Comparison of ENCODE assay signal across 9 cellular contexts in the genomic region with DNA sequence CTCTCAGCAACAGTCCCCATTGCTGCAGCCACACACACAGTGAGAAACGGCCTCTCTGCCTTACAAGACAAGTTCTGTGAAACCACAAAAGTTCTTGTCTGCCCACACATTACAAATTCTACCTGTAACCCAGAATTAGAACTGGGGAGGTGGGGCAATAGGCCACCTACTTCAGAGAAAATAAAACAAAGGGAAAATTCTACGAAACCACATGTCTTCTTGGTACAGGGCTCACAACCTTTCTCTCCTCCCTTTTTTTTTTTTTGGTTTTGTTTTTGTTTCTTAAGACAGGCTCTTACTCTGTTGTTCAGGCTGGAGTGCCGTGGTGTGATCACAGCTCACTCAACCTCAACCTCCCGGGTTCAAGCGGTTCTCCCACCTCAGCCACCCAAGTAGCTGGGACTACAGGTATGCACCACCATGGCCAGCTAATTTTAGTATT. TPM values are rescaled to one million over a fixed set of nuclear protein-coding genes. Genes with fewer than 3 reads are reported as not detected.
DNase-seq lines count a peak whose midpoint lies in the region; ATAC-seq, FAIRE-seq and TF ChIP-seq lines count a peak whose summit lies in the region.
"Had no signal": no experiment of that assay in that cellular context is flagged by ENCODE, and none has a peak within 500 bp of the region (broad histone marks: within the 10 kb centered on the region; RNA-seq: fewer than 3 reads in every experiment).

No MANE protein-coding gene starts in this region.

- no peaks in the 10 kb centered on the region for H3K36me3 ChIP-seq in right atrium auricular region
- H3K36me3 ChIP-seq in pancreas: no peaks in the 10 kb centered on the region

- H3K4me3 ChIP-seq in mononuclear cell (ENCODE audit: low read length) (peak overlapping the region; percentile 4), right atrium auricular region (no peak overlapping the region), pancreas (no peak overlapping the region)
- H3K4me3 ChIP-seq: skin epidermis had no signal

- no peak for TF ChIP-seq CTCF in right atrium auricular region (IDR thresholded peaks at IDR 0.05)
- TF ChIP-seq CTCF in pancreas (IDR thresholded peaks at IDR 0.05): no peak

- ATAC-seq in GM18508 (IDR thresholded peaks at IDR 0.05; ENCODE audit: insufficient read depth, unreplicated experiment): peak; percentile 80
- ATAC-seq in HG02610 (IDR thresholded peaks at IDR 0.05; ENCODE audit: unreplicated experiment): peak; percentile 92
- ATAC-seq in pancreas: no peak

- peak; percentile 57 for DNase-seq in T-helper 2 cell treated with Interferon-gamma antibody and Interleukin-4, amounts not matched to agents 5 μg/mL and 100 μg/mL, for 36 hours (ENCODE audit: low spot score)
- DNase-seq in COLO668 (lab: John Stamatoyannopoulos, UW; ENCODE audit: unreplicated experiment) (no peak), ACHN (no peak), right atrium auricular region (ENCODE audit: low spot score) (no peak), pancreas (no peak)

- H3K4me1 Mint-ChIP-seq in T-helper 2 cell treated with Interferon-gamma antibody and Interleukin-4, amounts not matched to agents 5 μg/mL and 100 μg/mL, for 36 hours (ENCODE audit: low read depth): peaks cover 38% of the 10 kb centered on the region

- intact Hi-C loops in pancreas (cut with DNase I): no loop called here

- peaks cover 12% of the 10 kb centered on the region for H3K27me3 Mint-ChIP-seq in T-helper 2 cell treated with Interferon-gamma antibody and Interleukin-4, amounts not matched to agents 5 μg/mL and 100 μg/mL, for 36 hours (ENCODE audit: low read depth)

- WGBS in pancreas, 2 donors: 88 to 93% methylated on average over 5 of the region's 5 CpGs

- H3K4me1 ChIP-seq in mononuclear cell (ENCODE audit: insufficient read depth, low read length) (peaks cover 16% of the 10 kb centered on the region), right atrium auricular region (no peaks in the 10 kb centered on the region), pancreas (no peaks in the 10 kb centered on the region)

- H3K36me3 Mint-ChIP-seq in T-helper 2 cell treated with Interferon-gamma antibody and Interleukin-4, amounts not matched to agents 5 μg/mL and 100 μg/mL, for 36 hours (ENCODE audit: low read depth): no peaks in the 10 kb centered on the region

- H3K9me3 Mint-ChIP-seq in T-helper 2 cell treated with Interferon-gamma antibody and Interleukin-4, amounts not matched to agents 5 μg/mL and 100 μg/mL, for 36 hours: no peaks in the 10 kb centered on the region

- no peaks in the 10 kb centered on the region for H3K27me3 ChIP-seq in mononuclear cell (ENCODE audit: insufficient read depth, low read length)
- H3K27me3 ChIP-seq in right atrium auricular region: no peaks in the 10 kb centered on the region
- no peaks in the 10 kb centered on the region for H3K27me3 ChIP-seq in pancreas

- H3K27ac Mint-ChIP-seq in T-helper 2 cell treated with Interferon-gamma antibody and Interleukin-4, amounts not matched to agents 5 μg/mL and 100 μg/mL, for 36 hours: peak overlapping the region; percentile 84

- H3K9me3 ChIP-seq in mononuclear cell (ENCODE audit: low read depth, low read length) (no peaks in the 10 kb centered on the region), right atrium auricular region (no peaks in the 10 kb centered on the region), pancreas (no peaks in the 10 kb centered on the region)

- FAIRE-seq in pancreas (lab: Jason Lieb, UNC): no peak

- peak overlapping the region; percentile 77 for H3K4me3 Mint-ChIP-seq in T-helper 2 cell treated with Interferon-gamma antibody and Interleukin-4, amounts not matched to agents 5 μg/mL and 100 μg/mL, for 36 hours

- H3K27ac ChIP-seq in right atrium auricular region (no peak overlapping the region), pancreas (no peak overlapping the region)

- in situ Hi-C loops in ACHN (cut with HindIII; ENCODE audit: low pct_ligation_motif_present, low pct_unique_long_range_greater_than_20kb, low sequenced_read_pairs): no loop called here

RNA-seq across cellular contexts. Expression of a gene that starts 30.2 kb away (rescaled TPM):
- total RNA-seq in mononuclear cell (0.84 TPM), right atrium auricular region (10 to 100 TPM; 40.4 to 56.7 TPM), pancreas (10 to 100 TPM in 4 of 6 donors, 1 to 10 TPM in 2; 7.8 to 19.5 (median 12.7) TPM)
- polyA plus RNA-seq in pancreas: 1 to 10 TPM; 1.4 to 2.1 TPM

Comparison
In these comparisons a context has a peak if more than half of its experiments do, and no peak if none do; other contexts are left out.
1. ATAC-seq: peak in GM18508 (single experiment) and HG02610 (single experiment); none in pancreas (0 of 4).